ENCODE assay signal across 1 cellular context in the genomic region with DNA sequence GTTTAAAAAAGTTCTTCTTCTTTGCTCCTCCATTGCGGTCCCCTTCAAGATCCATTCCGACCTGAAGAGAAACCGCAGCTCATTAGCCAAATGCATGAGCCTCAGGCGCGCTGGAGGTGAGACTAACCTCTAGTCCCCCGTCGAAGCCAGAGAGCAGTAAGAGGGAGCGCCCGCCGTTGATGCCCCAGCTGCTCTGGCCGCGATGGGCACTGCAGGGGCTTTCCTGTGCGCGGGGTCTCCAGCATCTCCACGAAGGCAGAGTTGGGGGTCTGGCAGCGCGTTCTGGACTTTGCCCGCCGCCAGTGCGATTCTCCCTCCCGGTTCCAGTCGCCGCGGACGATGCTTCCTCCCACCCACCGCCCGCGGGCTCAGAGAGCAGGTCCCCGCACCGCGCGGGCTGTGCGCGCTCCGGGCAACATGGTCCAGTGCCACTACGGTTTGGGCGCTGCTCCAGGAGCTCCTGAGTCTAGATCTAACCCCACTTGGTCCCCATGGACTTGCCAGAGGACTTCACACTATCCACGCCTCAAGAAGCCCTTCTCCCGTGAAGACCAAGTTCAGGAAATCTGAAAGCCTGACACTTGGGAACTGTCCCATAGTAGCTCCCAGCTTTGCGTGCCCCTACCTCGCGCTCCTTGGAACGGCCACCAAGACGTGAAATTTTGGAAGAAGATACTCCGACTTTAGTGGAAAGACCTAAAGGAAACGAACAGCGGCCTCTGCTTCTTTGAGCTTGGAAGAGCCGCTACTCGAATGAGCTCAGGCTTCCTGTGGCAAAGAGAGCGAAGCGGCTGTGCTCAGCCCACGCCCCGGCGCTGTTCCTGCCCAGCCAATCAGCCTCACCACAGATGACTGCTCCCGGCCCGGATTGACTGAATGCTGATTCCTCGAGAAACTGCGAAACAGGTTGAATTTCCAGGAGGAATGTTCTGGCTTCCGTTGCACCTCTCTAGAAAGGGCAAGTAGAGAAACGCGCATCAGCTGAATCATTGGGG.
A peak's percentile ranks its signal among the peaks of the same experiment; 100 is the strongest.
TF ChIP-seq lines count a peak whose summit lies in the region.

A gene (minus strand): TSS at position 755 of the 995 bp plus-strand sequence. CDS start 700 bp downstream, at position 55.

TF ChIP-seq in HepG2, 621 proteins besides CTCF, POLR2A, EP300 and RAD21 (continued from another document and continues in another):
- TF ChIP-seq, protein P1, sequence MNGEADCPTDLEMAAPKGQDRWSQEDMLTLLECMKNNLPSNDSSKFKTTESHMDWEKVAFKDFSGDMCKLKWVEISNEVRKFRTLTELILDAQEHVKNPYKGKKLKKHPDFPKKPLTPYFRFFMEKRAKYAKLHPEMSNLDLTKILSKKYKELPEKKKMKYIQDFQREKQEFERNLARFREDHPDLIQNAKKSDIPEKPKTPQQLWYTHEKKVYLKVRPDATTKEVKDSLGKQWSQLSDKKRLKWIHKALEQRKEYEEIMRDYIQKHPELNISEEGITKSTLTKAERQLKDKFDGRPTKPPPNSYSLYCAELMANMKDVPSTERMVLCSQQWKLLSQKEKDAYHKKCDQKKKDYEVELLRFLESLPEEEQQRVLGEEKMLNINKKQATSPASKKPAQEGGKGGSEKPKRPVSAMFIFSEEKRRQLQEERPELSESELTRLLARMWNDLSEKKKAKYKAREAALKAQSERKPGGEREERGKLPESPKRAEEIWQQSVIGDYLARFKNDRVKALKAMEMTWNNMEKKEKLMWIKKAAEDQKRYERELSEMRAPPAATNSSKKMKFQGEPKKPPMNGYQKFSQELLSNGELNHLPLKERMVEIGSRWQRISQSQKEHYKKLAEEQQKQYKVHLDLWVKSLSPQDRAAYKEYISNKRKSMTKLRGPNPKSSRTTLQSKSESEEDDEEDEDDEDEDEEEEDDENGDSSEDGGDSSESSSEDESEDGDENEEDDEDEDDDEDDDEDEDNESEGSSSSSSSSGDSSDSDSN (CRISPR knock-in tag; IDR thresholded peaks at IDR 0.05): peak; percentile 89
- TF ChIP-seq HIVEP1 (CRISPR knock-in tag; IDR thresholded peaks at IDR 0.05): no peak
- no peak for TF ChIP-seq ZNF101 (CRISPR knock-in tag; IDR thresholded peaks at IDR 0.05; ENCODE audit: borderline replicate concordance, low read depth)
- no peak for TF ChIP-seq ZBTB20 (CRISPR knock-in tag; IDR thresholded peaks at IDR 0.05; ENCODE audit: borderline replicate concordance, low read depth)
- no peak; the same call in 1 of the 2 replicates for TF ChIP-seq ZNF441 (CRISPR knock-in tag; IDR thresholded peaks at IDR 0.05; ENCODE audit: borderline replicate concordance)
- no peak for TF ChIP-seq SMARCC2 (IDR thresholded peaks at IDR 0.05)
- no peak for TF ChIP-seq HNRNPUL1 (IDR thresholded peaks at IDR 0.05; ENCODE audit: low read depth, low read length)
- TF ChIP-seq, protein P2, sequence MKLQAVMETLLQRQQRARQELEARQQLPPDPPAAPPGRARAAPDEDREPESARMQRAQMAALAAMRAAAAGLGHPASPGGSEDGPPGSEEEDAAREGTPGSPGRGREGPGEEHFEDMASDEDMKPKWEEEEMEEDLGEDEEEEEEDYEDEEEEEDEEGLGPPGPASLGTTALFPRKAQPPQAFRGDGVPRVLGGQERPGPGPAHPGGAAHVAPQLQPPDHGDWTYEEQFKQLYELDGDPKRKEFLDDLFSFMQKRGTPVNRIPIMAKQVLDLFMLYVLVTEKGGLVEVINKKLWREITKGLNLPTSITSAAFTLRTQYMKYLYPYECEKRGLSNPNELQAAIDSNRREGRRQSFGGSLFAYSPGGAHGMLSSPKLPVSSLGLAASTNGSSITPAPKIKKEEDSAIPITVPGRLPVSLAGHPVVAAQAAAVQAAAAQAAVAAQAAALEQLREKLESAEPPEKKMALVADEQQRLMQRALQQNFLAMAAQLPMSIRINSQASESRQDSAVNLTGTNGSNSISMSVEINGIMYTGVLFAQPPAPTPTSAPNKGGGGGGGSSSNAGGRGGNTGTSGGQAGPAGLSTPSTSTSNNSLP (IDR thresholded peaks at IDR 0.05; ENCODE audit: low read depth, low read length): no peak
- TF ChIP-seq ZNF446 (CRISPR knock-in tag; IDR thresholded peaks at IDR 0.05): no peak; the same call in 1 of the 2 replicates
- peak; percentile 70 for TF ChIP-seq PHF8 (CRISPR knock-in tag; IDR thresholded peaks at IDR 0.05)
- TF ChIP-seq ZBTB38 (CRISPR knock-in tag; IDR thresholded peaks at IDR 0.05): no peak
- TF ChIP-seq ATF1 (CRISPR knock-in tag; IDR thresholded peaks at IDR 0.05): no peak
- peak; percentile 35; the same call in 1 of the 2 replicates for TF ChIP-seq TBX2 (CRISPR knock-in tag; IDR thresholded peaks at IDR 0.05; ENCODE audit: borderline replicate concordance)
- TF ChIP-seq TP53 (CRISPR knock-in tag; conservative IDR thresholded peaks at IDR 0.05): no peak
- TF ChIP-seq, protein P3, sequence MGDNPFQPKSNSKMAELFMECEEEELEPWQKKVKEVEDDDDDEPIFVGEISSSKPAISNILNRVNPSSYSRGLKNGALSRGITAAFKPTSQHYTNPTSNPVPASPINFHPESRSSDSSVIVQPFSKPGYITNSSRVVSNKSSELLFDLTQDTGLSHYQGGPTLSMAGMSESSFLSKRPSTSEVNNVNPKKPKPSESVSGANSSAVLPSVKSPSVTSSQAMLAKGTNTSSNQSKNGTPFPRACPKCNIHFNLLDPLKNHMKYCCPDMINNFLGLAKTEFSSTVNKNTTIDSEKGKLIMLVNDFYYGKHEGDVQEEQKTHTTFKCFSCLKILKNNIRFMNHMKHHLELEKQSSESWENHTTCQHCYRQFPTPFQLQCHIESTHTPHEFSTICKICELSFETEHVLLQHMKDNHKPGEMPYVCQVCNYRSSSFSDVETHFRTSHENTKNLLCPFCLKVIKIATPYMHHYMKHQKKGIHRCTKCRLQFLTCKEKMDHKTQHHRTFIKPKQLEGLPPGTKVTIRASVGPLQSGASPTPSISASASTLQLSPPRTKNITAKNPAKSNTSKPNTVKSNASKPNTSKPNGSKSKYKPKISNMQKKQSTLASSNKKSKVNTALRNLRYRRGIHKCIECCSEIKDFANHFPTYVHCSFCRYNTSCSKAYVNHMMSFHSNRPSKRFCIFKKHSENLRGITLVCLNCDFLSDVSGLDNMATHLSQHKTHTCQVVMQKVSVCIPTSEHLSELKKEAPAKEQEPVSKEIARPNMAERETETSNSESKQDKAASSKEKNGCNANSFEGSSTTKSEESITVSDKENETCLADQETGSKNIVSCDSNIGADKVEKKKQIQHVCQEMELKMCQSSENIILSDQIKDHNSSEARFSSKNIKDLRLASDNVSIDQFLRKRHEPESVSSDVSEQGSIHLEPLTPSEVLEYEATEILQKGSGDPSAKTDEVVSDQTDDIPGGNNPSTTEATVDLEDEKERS (CRISPR knock-in tag; IDR thresholded peaks at IDR 0.05): 0 out of 2 replicates have a peak, but pooled peaks have one; percentile 57
- TF ChIP-seq, protein P4, sequence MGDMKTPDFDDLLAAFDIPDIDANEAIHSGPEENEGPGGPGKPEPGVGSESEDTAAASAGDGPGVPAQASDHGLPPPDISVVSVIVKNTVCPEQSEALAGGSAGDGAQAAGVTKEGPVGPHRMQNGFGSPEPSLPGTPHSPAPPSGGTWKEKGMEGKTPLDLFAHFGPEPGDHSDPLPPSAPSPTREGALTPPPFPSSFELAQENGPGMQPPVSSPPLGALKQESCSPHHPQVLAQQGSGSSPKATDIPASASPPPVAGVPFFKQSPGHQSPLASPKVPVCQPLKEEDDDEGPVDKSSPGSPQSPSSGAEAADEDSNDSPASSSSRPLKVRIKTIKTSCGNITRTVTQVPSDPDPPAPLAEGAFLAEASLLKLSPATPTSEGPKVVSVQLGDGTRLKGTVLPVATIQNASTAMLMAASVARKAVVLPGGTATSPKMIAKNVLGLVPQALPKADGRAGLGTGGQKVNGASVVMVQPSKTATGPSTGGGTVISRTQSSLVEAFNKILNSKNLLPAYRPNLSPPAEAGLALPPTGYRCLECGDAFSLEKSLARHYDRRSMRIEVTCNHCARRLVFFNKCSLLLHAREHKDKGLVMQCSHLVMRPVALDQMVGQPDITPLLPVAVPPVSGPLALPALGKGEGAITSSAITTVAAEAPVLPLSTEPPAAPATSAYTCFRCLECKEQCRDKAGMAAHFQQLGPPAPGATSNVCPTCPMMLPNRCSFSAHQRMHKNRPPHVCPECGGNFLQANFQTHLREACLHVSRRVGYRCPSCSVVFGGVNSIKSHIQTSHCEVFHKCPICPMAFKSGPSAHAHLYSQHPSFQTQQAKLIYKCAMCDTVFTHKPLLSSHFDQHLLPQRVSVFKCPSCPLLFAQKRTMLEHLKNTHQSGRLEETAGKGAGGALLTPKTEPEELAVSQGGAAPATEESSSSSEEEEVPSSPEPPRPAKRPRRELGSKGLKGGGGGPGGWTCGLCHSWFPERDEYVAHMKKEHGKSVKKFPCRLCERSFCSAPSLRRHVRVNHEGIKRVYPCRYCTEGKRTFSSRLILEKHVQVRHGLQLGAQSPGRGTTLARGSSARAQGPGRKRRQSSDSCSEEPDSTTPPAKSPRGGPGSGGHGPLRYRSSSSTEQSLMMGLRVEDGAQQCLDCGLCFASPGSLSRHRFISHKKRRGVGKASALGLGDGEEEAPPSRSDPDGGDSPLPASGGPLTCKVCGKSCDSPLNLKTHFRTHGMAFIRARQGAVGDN (CRISPR knock-in tag; IDR thresholded peaks at IDR 0.05): peak; percentile 95
- TF ChIP-seq GZF1 (CRISPR knock-in tag; IDR thresholded peaks at IDR 0.05): peak; percentile 54; the same call in 1 of the 2 replicates
- no peak for TF ChIP-seq ZNF256 (CRISPR knock-in tag; conservative IDR thresholded peaks at IDR 0.05)
- no peak for TF ChIP-seq ARHGAP35 (CRISPR knock-in tag; IDR thresholded peaks at IDR 0.05; ENCODE audit: borderline replicate concordance)
- no peak for TF ChIP-seq ZNF30 (CRISPR knock-in tag; IDR thresholded peaks at IDR 0.05)
- no peak for TF ChIP-seq SUZ12 (IDR thresholded peaks at IDR 0.05; ENCODE audit: low read depth, low read length)
- TF ChIP-seq KAT2B (IDR thresholded peaks at IDR 0.05; ENCODE audit: borderline replicate concordance, low read depth, low read length): no peak
- no peak for TF ChIP-seq KDM3A (CRISPR knock-in tag; IDR thresholded peaks at IDR 0.05; ENCODE audit: low read depth)
- TF ChIP-seq, protein P5, sequence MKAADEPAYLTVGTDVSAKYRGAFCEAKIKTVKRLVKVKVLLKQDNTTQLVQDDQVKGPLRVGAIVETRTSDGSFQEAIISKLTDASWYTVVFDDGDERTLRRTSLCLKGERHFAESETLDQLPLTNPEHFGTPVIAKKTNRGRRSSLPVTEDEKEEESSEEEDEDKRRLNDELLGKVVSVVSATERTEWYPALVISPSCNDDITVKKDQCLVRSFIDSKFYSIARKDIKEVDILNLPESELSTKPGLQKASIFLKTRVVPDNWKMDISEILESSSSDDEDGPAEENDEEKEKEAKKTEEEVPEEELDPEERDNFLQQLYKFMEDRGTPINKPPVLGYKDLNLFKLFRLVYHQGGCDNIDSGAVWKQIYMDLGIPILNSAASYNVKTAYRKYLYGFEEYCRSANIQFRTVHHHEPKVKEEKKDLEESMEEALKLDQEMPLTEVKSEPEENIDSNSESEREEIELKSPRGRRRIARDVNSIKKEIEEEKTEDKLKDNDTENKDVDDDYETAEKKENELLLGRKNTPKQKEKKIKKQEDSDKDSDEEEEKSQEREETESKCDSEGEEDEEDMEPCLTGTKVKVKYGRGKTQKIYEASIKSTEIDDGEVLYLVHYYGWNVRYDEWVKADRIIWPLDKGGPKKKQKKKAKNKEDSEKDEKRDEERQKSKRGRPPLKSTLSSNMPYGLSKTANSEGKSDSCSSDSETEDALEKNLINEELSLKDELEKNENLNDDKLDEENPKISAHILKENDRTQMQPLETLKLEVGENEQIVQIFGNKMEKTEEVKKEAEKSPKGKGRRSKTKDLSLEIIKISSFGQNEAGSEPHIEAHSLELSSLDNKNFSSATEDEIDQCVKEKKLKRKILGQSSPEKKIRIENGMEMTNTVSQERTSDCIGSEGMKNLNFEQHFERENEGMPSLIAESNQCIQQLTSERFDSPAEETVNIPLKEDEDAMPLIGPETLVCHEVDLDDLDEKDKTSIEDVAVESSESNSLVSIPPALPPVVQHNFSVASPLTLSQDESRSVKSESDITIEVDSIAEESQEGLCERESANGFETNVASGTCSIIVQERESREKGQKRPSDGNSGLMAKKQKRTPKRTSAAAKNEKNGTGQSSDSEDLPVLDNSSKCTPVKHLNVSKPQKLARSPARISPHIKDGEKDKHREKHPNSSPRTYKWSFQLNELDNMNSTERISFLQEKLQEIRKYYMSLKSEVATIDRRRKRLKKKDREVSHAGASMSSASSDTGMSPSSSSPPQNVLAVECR (CRISPR knock-in tag; IDR thresholded peaks at IDR 0.05; ENCODE audit: borderline replicate concordance): peak; percentile 63; the same call in 1 of the 2 replicates
- no peak for TF ChIP-seq SETDB1 (CRISPR knock-in tag; IDR thresholded peaks at IDR 0.05; ENCODE audit: borderline replicate concordance)
- TF ChIP-seq, protein P6, sequence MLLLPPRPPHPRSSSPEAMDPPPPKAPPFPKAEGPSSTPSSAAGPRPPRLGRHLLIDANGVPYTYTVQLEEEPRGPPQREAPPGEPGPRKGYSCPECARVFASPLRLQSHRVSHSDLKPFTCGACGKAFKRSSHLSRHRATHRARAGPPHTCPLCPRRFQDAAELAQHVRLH (CRISPR knock-in tag; IDR thresholded peaks at IDR 0.05; ENCODE audit: borderline replicate concordance, low read depth): peak; percentile 67
- no peak for TF ChIP-seq HNRNPK (IDR thresholded peaks at IDR 0.05; ENCODE audit: low read depth, low read length, poor library complexity, severe bottlenecking)
- peak; percentile 48; the same call in 1 of the 2 replicates for TF ChIP-seq KAT7 (CRISPR knock-in tag; IDR thresholded peaks at IDR 0.05; ENCODE audit: borderline replicate concordance)
- TF ChIP-seq SATB2 (CRISPR knock-in tag; IDR thresholded peaks at IDR 0.05): no peak
- TF ChIP-seq LCORL (IDR thresholded peaks at IDR 0.05): no peak
- no peak for TF ChIP-seq LCORL (CRISPR knock-in tag; IDR thresholded peaks at IDR 0.05)
- TF ChIP-seq IKZF4 (CRISPR knock-in tag; IDR thresholded peaks at IDR 0.05; ENCODE audit: borderline replicate concordance, low read depth, not compliant biosample characterization): peak; percentile 25
- peak; percentile 48; the same call in 1 of the 2 replicates for TF ChIP-seq HNF4A (CRISPR knock-in tag; IDR thresholded peaks at IDR 0.05)
- TF ChIP-seq CAMTA2 (CRISPR knock-in tag; IDR thresholded peaks at IDR 0.05; ENCODE audit: borderline replicate concordance): 0 out of 2 replicates have a peak, but pooled peaks have one; percentile 73
- TF ChIP-seq ZNF605 (CRISPR knock-in tag; IDR thresholded peaks at IDR 0.05): peak; percentile 44; the same call in 1 of the 2 replicates
- peak; percentile 53; the same call in 1 of the 2 replicates for TF ChIP-seq ZNF564 (CRISPR knock-in tag; IDR thresholded peaks at IDR 0.05)
- peak; percentile 60; the same call in 1 of the 2 replicates for TF ChIP-seq ZNF224 (CRISPR knock-in tag; IDR thresholded peaks at IDR 0.05)
- TF ChIP-seq, protein P7, sequence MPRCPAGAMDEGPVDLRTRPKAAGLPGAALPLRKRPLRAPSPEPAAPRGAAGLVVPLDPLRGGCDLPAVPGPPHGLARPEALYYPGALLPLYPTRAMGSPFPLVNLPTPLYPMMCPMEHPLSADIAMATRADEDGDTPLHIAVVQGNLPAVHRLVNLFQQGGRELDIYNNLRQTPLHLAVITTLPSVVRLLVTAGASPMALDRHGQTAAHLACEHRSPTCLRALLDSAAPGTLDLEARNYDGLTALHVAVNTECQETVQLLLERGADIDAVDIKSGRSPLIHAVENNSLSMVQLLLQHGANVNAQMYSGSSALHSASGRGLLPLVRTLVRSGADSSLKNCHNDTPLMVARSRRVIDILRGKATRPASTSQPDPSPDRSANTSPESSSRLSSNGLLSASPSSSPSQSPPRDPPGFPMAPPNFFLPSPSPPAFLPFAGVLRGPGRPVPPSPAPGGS (CRISPR knock-in tag; IDR thresholded peaks at IDR 0.05): peak; percentile 40; the same call in 1 of the 2 replicates
- no peak for TF ChIP-seq MAFF (IDR thresholded peaks at IDR 0.05; ENCODE audit: low read depth, low read length)
- TF ChIP-seq ZNF850 (CRISPR knock-in tag; conservative IDR thresholded peaks at IDR 0.05): no peak
- TF ChIP-seq TBP (CRISPR knock-in tag; IDR thresholded peaks at IDR 0.05): no peak
- no peak for TF ChIP-seq FOSL1 (CRISPR knock-in tag; IDR thresholded peaks at IDR 0.05; ENCODE audit: borderline replicate concordance)
- no peak for TF ChIP-seq YY1 (IDR thresholded peaks at IDR 0.05; ENCODE audit: insufficient read depth, insufficient replicate concordance, low read depth, low read length)
